1 cellular context compared by ENCODE assay signal in the genomic region with DNA sequence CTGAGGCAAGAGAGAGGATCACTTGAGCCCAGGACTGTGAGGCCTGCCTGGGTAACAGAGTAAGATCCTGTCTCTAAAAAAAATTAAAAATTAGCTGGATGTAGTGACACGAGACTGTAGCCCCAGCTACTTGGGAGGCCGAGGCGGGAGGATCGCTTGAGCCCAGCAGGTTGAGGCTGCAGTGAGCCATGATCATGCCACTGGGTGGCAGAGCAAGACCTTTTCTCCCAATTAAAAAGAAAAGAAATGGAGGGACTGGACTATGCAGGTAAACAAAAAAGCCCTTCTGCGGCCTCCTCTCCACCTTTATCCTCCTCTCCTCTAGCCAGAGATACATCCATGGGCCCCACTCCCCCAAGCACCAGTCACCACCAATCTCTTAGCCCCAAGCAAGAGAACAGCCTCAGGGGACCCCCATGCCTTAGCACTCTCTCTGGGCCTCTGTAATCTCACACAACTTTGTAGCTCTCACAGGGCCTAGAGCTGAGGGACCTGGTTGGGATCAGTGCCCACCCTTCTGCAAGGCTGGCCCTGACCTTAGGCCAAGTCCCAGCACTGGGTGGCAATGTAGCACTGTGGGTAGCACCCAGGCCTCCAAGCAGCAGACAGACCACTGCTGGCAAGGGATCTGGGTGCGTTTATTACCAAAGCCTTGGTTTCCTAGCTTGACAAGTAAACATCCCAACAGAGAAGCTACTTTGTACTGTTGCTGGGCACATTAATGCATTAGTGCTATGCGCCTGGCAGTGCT.
TF ChIP-seq lines count a peak whose summit lies in the region.

No MANE protein-coding gene starts in this region.

TF ChIP-seq in HepG2, 621 proteins besides CTCF, POLR2A, EP300 and RAD21 (continued from another document):
- TF ChIP-seq, protein P1, sequence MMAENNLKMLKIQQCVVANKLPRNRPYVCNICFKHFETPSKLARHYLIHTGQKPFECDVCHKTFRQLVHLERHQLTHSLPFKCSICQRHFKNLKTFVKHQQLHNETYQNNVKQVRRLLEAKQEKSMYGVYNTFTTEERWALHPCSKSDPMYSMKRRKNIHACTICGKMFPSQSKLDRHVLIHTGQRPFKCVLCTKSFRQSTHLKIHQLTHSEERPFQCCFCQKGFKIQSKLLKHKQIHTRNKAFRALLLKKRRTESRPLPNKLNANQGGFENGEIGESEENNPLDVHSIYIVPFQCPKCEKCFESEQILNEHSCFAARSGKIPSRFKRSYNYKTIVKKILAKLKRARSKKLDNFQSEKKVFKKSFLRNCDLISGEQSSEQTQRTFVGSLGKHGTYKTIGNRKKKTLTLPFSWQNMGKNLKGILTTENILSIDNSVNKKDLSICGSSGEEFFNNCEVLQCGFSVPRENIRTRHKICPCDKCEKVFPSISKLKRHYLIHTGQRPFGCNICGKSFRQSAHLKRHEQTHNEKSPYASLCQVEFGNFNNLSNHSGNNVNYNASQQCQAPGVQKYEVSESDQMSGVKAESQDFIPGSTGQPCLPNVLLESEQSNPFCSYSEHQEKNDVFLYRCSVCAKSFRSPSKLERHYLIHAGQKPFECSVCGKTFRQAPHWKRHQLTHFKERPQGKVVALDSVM (CRISPR knock-in tag; IDR thresholded peaks at IDR 0.05): peak; percentile 85
- TF ChIP-seq, protein P2, sequence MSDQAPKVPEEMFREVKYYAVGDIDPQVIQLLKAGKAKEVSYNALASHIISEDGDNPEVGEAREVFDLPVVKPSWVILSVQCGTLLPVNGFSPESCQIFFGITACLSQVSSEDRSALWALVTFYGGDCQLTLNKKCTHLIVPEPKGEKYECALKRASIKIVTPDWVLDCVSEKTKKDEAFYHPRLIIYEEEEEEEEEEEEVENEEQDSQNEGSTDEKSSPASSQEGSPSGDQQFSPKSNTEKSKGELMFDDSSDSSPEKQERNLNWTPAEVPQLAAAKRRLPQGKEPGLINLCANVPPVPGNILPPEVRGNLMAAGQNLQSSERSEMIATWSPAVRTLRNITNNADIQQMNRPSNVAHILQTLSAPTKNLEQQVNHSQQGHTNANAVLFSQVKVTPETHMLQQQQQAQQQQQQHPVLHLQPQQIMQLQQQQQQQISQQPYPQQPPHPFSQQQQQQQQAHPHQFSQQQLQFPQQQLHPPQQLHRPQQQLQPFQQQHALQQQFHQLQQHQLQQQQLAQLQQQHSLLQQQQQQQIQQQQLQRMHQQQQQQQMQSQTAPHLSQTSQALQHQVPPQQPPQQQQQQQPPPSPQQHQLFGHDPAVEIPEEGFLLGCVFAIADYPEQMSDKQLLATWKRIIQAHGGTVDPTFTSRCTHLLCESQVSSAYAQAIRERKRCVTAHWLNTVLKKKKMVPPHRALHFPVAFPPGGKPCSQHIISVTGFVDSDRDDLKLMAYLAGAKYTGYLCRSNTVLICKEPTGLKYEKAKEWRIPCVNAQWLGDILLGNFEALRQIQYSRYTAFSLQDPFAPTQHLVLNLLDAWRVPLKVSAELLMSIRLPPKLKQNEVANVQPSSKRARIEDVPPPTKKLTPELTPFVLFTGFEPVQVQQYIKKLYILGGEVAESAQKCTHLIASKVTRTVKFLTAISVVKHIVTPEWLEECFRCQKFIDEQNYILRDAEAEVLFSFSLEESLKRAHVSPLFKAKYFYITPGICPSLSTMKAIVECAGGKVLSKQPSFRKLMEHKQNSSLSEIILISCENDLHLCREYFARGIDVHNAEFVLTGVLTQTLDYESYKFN (CRISPR knock-in tag; conservative IDR thresholded peaks at IDR 0.05): no peak
- TF ChIP-seq STAG1 (CRISPR knock-in tag; IDR thresholded peaks at IDR 0.05): peak; percentile 52
